ENCODE assay signal across 24 cellular contexts in the genomic region with DNA sequence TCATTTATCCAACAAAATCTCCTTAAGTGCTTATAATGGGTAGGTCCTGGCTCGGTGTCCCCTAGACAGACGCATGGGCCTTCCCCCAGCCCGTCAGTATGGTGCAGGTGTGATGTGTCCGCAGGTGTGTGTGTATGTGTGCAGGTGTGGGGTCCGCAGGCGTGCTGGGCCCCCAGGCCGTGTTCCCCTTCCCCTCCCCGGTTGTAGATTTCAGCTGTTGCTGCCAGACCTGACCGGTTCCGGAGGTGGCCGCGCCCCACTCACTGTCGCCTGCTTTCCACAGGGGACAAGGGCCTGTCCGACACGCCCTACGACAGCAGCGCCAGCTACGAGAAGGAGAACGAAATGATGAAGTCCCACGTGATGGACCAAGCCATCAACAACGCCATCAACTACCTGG.
"Had no signal": no experiment of that assay in that cellular context is flagged by ENCODE, and none has a peak within 500 bp of the region (broad histone marks: within the 10 kb centered on the region; RNA-seq: fewer than 3 reads in every experiment).

No MANE protein-coding gene starts in this region.

- ATAC-seq: gastroesophageal sphincter; left ventricle myocardium superior; mucosa of descending colon; naive thymus-derived CD4-positive, alpha-beta T cell; sciatic nerve; T-cell had no signal

- DNase-seq: activated CD4-positive, alpha-beta T cell treated with anti-CD3 and anti-CD28 coated beads, Interleukin-2, amount 50 U/mL, for 1 hour; activated CD4-positive, CD25-positive, alpha-beta regulatory T cell treated with anti-CD3 and anti-CD28 coated beads, Interleukin-2, amount 50 U/mL, for 72 hours; activated naive CD4-positive, alpha-beta T cell treated with anti-CD3 and anti-CD28 coated beads for 36 hours; activated T-cell treated with anti-CD3 and anti-CD28 coated beads for 4 hours; amniotic stem cell; effector memory CD4-positive, alpha-beta T cell; immature natural killer cell; left ventricle myocardium superior; mucosa of descending colon; naive thymus-derived CD4-positive, alpha-beta T cell; pancreas; stimulated activated CD4-positive, alpha-beta T cell treated with anti-CD3 and anti-CD28 coated beads, Interleukin-4, amount 100 ng/mL, for 24 hours; stimulated activated naive CD4-positive, alpha-beta T cell treated with Interleukin-2 at 50 U/mL for 16 hours; T-cell; thyroid gland had no signal

- H3K9me3 ChIP-seq: esophagus muscularis mucosa, gastroesophageal sphincter, mucosa of descending colon, pancreas, thyroid gland had no signal

- H3K36me3 ChIP-seq: cardiac muscle cell, esophagus muscularis mucosa, gastroesophageal sphincter, pancreas, thyroid gland had no signal

- H3K4me3 ChIP-seq: cardiac muscle cell, esophagus muscularis mucosa, gastroesophageal sphincter, mucosa of descending colon, SK-N-MC, thyroid gland had no signal

- H3K9me3 Mint-ChIP-seq: activated naive CD4-positive, alpha-beta T cell treated with anti-CD3 and anti-CD28 coated beads for 36 hours; activated T-helper 2 cell treated with anti-CD3 and anti-CD28 coated beads, Interferon-gamma antibody, Interleukin-2, Interleukin-4, amounts not matched to agents 10 μg/mL and 5 μg/mL and 100 μg/mL, durations not matched to agents 14 hours and 24 hours and 36 hours; dendritic cell treated with granulocyte-macrophage colony-stimulating factor and Interleukin-4, amounts not matched to agents 40 ng/mL and 50 ng/mL, for 4 days; immature natural killer cell; memory B cell; naive thymus-derived CD4-positive, alpha-beta T cell; T-cell had no signal

- H3K4me3 Mint-ChIP-seq: activated naive CD4-positive, alpha-beta T cell treated with anti-CD3 and anti-CD28 coated beads for 36 hours; dendritic cell treated with granulocyte-macrophage colony-stimulating factor and Interleukin-4, amounts not matched to agents 40 ng/mL and 50 ng/mL, for 4 days; immature natural killer cell; memory B cell; naive thymus-derived CD4-positive, alpha-beta T cell; T-cell had no signal

- FAIRE-seq: endothelial cell of umbilical vein had no signal

- H3K27ac Mint-ChIP-seq: activated naive CD4-positive, alpha-beta T cell treated with anti-CD3 and anti-CD28 coated beads for 36 hours; activated T-helper 2 cell treated with anti-CD3 and anti-CD28 coated beads, Interferon-gamma antibody, Interleukin-2, Interleukin-4, amounts not matched to agents 10 μg/mL and 5 μg/mL and 100 μg/mL, durations not matched to agents 14 hours and 24 hours and 36 hours; dendritic cell treated with granulocyte-macrophage colony-stimulating factor and Interleukin-4, amounts not matched to agents 40 ng/mL and 50 ng/mL, for 4 days had no signal

- H3K27ac ChIP-seq: cardiac muscle cell, esophagus muscularis mucosa, gastroesophageal sphincter, pancreas, SK-N-MC, thyroid gland had no signal

- H3K27me3 ChIP-seq: thyroid gland had no signal

- H3K4me1 ChIP-seq: pancreas, thyroid gland had no signal

- H3K27me3 Mint-ChIP-seq: dendritic cell treated with granulocyte-macrophage colony-stimulating factor and Interleukin-4, amounts not matched to agents 40 ng/mL and 50 ng/mL, for 4 days; memory B cell; naive thymus-derived CD4-positive, alpha-beta T cell; T-cell had no signal
